2 cellular contexts compared by ENCODE assay signal in genomic region chr17:1386675-1387074, GRCh38.
TF ChIP-seq lines count a peak whose summit lies in the region.

No MANE protein-coding gene starts in this region.

TF ChIP-seq in WTC11, 78 proteins besides CTCF, POLR2A, EP300 and RAD21:
- peak; percentile 72 for TF ChIP-seq ZNF121 (CRISPR knock-in tag; IDR thresholded peaks at IDR 0.05)

TF ChIP-seq in K562, 482 proteins besides CTCF, POLR2A, EP300 and RAD21:
- TF ChIP-seq ZBTB33 (CRISPR knock-in tag; IDR thresholded peaks at IDR 0.05): 0 out of 2 replicates have a peak, but pooled peaks have one; percentile 40
TF ChIP-seq in K562: peak in this region for 1; not testable (repeated sequence) for 481.
